Comparison of ENCODE assay signal across 14 cellular contexts in the genomic region with DNA sequence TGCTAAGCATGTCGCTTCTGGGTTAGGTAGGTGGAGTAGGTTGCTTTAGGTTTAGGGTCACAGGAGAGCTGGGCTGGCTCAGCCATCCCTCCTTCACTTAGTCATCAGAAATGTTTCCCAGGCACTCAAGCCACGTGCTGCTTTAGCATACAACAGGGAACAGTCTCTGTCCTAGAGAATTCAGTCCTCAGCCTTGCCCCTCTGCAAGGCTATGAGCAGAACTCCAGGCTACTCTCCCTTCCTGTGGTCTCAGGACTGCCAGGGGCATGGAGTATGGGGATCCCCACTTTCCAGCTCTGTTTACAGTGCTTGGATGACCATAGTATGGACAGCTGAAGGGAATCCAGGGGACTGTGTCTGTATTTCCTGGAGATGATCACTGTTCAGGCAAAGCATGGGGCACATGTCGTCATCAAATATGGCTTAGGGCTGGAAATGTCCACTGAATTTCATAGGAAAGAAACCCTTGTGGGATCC. TPM values are rescaled to one million over a fixed set of nuclear protein-coding genes. Genes with fewer than 3 reads are reported as not detected.
A peak's percentile ranks its signal among the peaks of the same experiment; 100 is the strongest.
DNase-seq lines count a peak whose midpoint lies in the region; ATAC-seq, FAIRE-seq and TF ChIP-seq lines count a peak whose summit lies in the region.
"Had no signal": no experiment of that assay in that cellular context is flagged by ENCODE, and none has a peak within 500 bp of the region (broad histone marks: within the 10 kb centered on the region; RNA-seq: fewer than 3 reads in every experiment).

No MANE protein-coding gene starts in this region.

- H3K4me3 Mint-ChIP-seq in activated naive CD8-positive, alpha-beta T cell treated with anti-CD3 and anti-CD28 coated beads, Interleukin-2, amount 50 U/mL, for 24 hours: no peak overlapping the region
- H3K4me3 Mint-ChIP-seq: nephron had no signal

- no peak for ATAC-seq in activated naive CD8-positive, alpha-beta T cell treated with anti-CD3 and anti-CD28 coated beads, Interleukin-2, amount 50 U/mL, for 24 hours

- H3K36me3 ChIP-seq in BLaER1 treated with 17β-estradiol and CSF1 and Interleukin-3, amounts not matched to agents 10 nM and 100 nM: no peaks in the 10 kb centered on the region
- H3K36me3 ChIP-seq in bronchial epithelial cell (ENCODE audit: control insufficient read depth, insufficient read depth, low read length) (no peaks in the 10 kb centered on the region), mesodermal cell (ENCODE audit: control insufficient read depth, insufficient read depth, low read length) (no peaks in the 10 kb centered on the region)
- H3K36me3 ChIP-seq: thoracic aorta had no signal

- no peaks in the 10 kb centered on the region for H3K27me3 ChIP-seq in BLaER1 treated with 17β-estradiol and CSF1 and Interleukin-3, amounts not matched to agents 10 nM and 100 nM
- no peaks in the 10 kb centered on the region for H3K27me3 ChIP-seq in bronchial epithelial cell (ENCODE audit: control insufficient read depth, insufficient read depth, low read length)

- no peaks in the 10 kb centered on the region for H3K9me3 Mint-ChIP-seq in activated naive CD8-positive, alpha-beta T cell treated with anti-CD3 and anti-CD28 coated beads, Interleukin-2, amount 50 U/mL, for 24 hours
- H3K9me3 Mint-ChIP-seq: nephron had no signal

- WGBS in mesodermal cell (ENCODE audit: insufficient coverage in 2 of 2), 2 experiments: 43 to 67% methylated on average over 2 to 3 of the region's 3 CpGs

- peaks cover 35 to 51% (median 41%) of the 10 kb centered on the region in 10 experiments for H3K4me1 ChIP-seq in BLaER1 treated with 17β-estradiol and CSF1 and Interleukin-3, amounts not matched to agents 10 nM and 100 nM
- peaks cover 69% of the 10 kb centered on the region for H3K4me1 ChIP-seq in mesodermal cell (ENCODE audit: control insufficient read depth, insufficient read depth, low read length, poor library complexity, severe bottlenecking)

- DNase-seq in LHCN-M2 (ENCODE audit: low read depth): peak; percentile 57
- peak; percentile 70 for DNase-seq in bronchial epithelial cell (ENCODE audit: low read depth)
- DNase-seq in mucosa of gallbladder (ENCODE audit: low spot score): no peak
- no peak for DNase-seq in superior temporal gyrus (ENCODE audit: extremely low spot score)
- DNase-seq in T1000 (lab: John Stamatoyannopoulos, UW): no peak
- no peak for DNase-seq in activated naive CD8-positive, alpha-beta T cell treated with anti-CD3 and anti-CD28 coated beads, Interleukin-2, amount 50 U/mL, for 24 hours
- DNase-seq: activated CD8-positive, alpha-beta memory T cell treated with anti-CD3 and anti-CD28 coated beads, Interleukin-2, amount 50 U/mL, for 48 hours; DMS153; GOT3; hippocampal formation had no signal

- peak overlapping the region in 9 of 11 experiments; percentile 2 to 61 (median 51); a peak in 14 of 22 replicates for H3K4me2 ChIP-seq in BLaER1 treated with 17β-estradiol and CSF1 and Interleukin-3, amounts not matched to agents 10 nM and 100 nM

- H3K4me1 Mint-ChIP-seq in activated naive CD8-positive, alpha-beta T cell treated with anti-CD3 and anti-CD28 coated beads, Interleukin-2, amount 50 U/mL, for 24 hours: peaks cover 17% of the 10 kb centered on the region

- no peak overlapping the region for H3K4me3 ChIP-seq in BLaER1 treated with 17β-estradiol and CSF1 and Interleukin-3, amounts not matched to agents 10 nM and 100 nM
- H3K4me3 ChIP-seq in bronchial epithelial cell (ENCODE audit: low read depth, low read length) (no peak overlapping the region), mesodermal cell (ENCODE audit: extremely low read depth, insufficient read depth, low read length, poor library complexity, severe bottlenecking) (no peak overlapping the region)
- H3K4me3 ChIP-seq: thoracic aorta had no signal

- no peaks in the 10 kb centered on the region for H3K36me3 Mint-ChIP-seq in activated naive CD8-positive, alpha-beta T cell treated with anti-CD3 and anti-CD28 coated beads, Interleukin-2, amount 50 U/mL, for 24 hours (ENCODE audit: low read depth)

- H3K27ac ChIP-seq in BLaER1 treated with 17β-estradiol and CSF1 and Interleukin-3, amounts not matched to agents 10 nM and 100 nM: no peak overlapping the region
- H3K27ac ChIP-seq in mesodermal cell (ENCODE audit: low read depth, low read length, severe bottlenecking): peak overlapping the region; percentile 89
- H3K27ac ChIP-seq: thoracic aorta had no signal

- no peak for FAIRE-seq in bronchial epithelial cell (lab: Jason Lieb, UNC)

- no peak overlapping the region for H3K9ac ChIP-seq in BLaER1 treated with 17β-estradiol and CSF1 and Interleukin-3, amounts not matched to agents 10 nM and 100 nM

- no peaks in the 10 kb centered on the region for H3K9me3 ChIP-seq in BLaER1 treated with 17β-estradiol and CSF1 and Interleukin-3, amounts not matched to agents 10 nM and 100 nM (replicated peaks in 1 of 11)
- no peaks in the 10 kb centered on the region for H3K9me3 ChIP-seq in mesodermal cell (ENCODE audit: control insufficient read depth, low read length)
- H3K9me3 ChIP-seq: thoracic aorta had no signal

- no peaks in the 10 kb centered on the region for H4K20me1 ChIP-seq in BLaER1 treated with 17β-estradiol and CSF1 and Interleukin-3, amounts not matched to agents 10 nM and 100 nM

- TF ChIP-seq CTCF in bronchial epithelial cell (IDR thresholded peaks at IDR 0.05; ENCODE audit: insufficient read depth, low read length, severe bottlenecking): no peak

- no peak overlapping the region for H3K27ac Mint-ChIP-seq in activated naive CD8-positive, alpha-beta T cell treated with anti-CD3 and anti-CD28 coated beads, Interleukin-2, amount 50 U/mL, for 24 hours

- H3K27me3 Mint-ChIP-seq in activated naive CD8-positive, alpha-beta T cell treated with anti-CD3 and anti-CD28 coated beads, Interleukin-2, amount 50 U/mL, for 24 hours: peaks cover 25% of the 10 kb centered on the region

RNA-seq across cellular contexts. Expression of a gene that starts 7.5 kb away (rescaled TPM):
- total RNA-seq in LHCN-M2 (2014; rRNA removed) (0.06 and 0.46 TPM in 2 replicates), bronchial epithelial cell (under 0.01 and 0.13 TPM in 2 replicates), mucosa of gallbladder (1.4 TPM)
- 0.47 TPM for polyA plus RNA-seq in LHCN-M2 (2012)
- 8.8 TPM for polyA plus RNA-seq in mesodermal cell (2013, experiment 1 of 2)
- 7.0 TPM for polyA plus RNA-seq in mesodermal cell (2013, experiment 2 of 2)

Comparison
In these comparisons a context has a peak if more than half of its experiments do, and no peak if none do; other contexts are left out.
1. DNase-seq: peak in LHCN-M2 (single experiment) and bronchial epithelial cell (single experiment); none in mucosa of gallbladder (single experiment), superior temporal gyrus (single experiment), T1000 (single experiment) and activated naive CD8-positive, alpha-beta T cell treated with anti-CD3 and anti-CD28 coated beads, Interleukin-2, amount 50 U/mL, for 24 hours (single experiment).